8 cellular contexts compared by ENCODE assay signal in genomic region chr1:156659994-156660751, GRCh38. TPM values are rescaled to one million over a fixed set of nuclear protein-coding genes. Genes with fewer than 3 reads are reported as not detected.
DNase-seq lines count a peak whose midpoint lies in the region; ATAC-seq and TF ChIP-seq lines count a peak whose summit lies in the region.

No MANE protein-coding gene starts in this region.

- H3K36me3 ChIP-seq in right atrium auricular region (no peaks in the 10 kb centered on the region), rectal smooth muscle tissue (ENCODE audit: control insufficient read depth, insufficient read depth, low read length) (no peaks in the 10 kb centered on the region), vagina (no peaks in the 10 kb centered on the region)

- H3K9ac ChIP-seq in rectal smooth muscle tissue (ENCODE audit: low read length), result peak overlapping the region; percentile 19

- intact Hi-C loops in vagina (cut with DNase I), result loop anchor here (2.0 to 5.0 kb wide), 3 partner anchors 17 to 273 kb away; partner anchors contain the start of gene NES

- H3K27ac ChIP-seq in right atrium auricular region (peak overlapping the region; percentile 93 to 96), rectal smooth muscle tissue (ENCODE audit: low read depth, low read length) (peak overlapping the region; percentile 79), vagina (peak overlapping the region; percentile 85)

- H3K4me1 Mint-ChIP-seq in T-helper 17 cell, result peaks cover 41% of the 10 kb centered on the region

- H3K27me3 ChIP-seq in right atrium auricular region, result no peaks in the 10 kb centered on the region
- peaks cover 5% of the 10 kb centered on the region for H3K27me3 ChIP-seq in rectal smooth muscle tissue (ENCODE audit: control insufficient read depth, insufficient read depth, low read length)
- H3K27me3 ChIP-seq in vagina, result no peaks in the 10 kb centered on the region

- peak; percentile 75 for ATAC-seq in HG02798 (IDR thresholded peaks at IDR 0.05; ENCODE audit: poor library complexity, unreplicated experiment)
- ATAC-seq in T-helper 17 cell, result peak; percentile 90

- no peak for TF ChIP-seq POLR2A in vagina (IDR thresholded peaks at IDR 0.05)

- H3K4me3 ChIP-seq in GM08714 (ENCODE audit: low read length), result peak overlapping the region; percentile 71
- H3K4me3 ChIP-seq in right atrium auricular region, result peak overlapping the region; percentile 29 to 49
- peak overlapping the region; percentile 50 for H3K4me3 ChIP-seq in rectal smooth muscle tissue (ENCODE audit: low read length)
- peak overlapping the region in 1 of 2 donors; percentile 5 for H3K4me3 ChIP-seq in vagina

- H3K9me3 ChIP-seq in T-helper 17 cell (ENCODE audit: control insufficient read depth, low read length, poor library complexity, severe bottlenecking) (no peaks in the 10 kb centered on the region), right atrium auricular region (no peaks in the 10 kb centered on the region), vagina (no peaks in the 10 kb centered on the region)

- H3K27ac Mint-ChIP-seq in T-helper 17 cell, result peak overlapping the region; percentile 57

- TF ChIP-seq CTCF in right atrium auricular region (IDR thresholded peaks at IDR 0.05) (peak; percentile 99 to 100), vagina (IDR thresholded peaks at IDR 0.05) (peak; percentile 98 to 99 (median 99))

- H3K4me3 Mint-ChIP-seq in T-helper 17 cell, result peak overlapping the region; percentile 66

- peaks cover 31% of the 10 kb centered on the region for H3K27me3 Mint-ChIP-seq in T-helper 17 cell

- peaks cover 1% of the 10 kb centered on the region for H3K36me3 Mint-ChIP-seq in T-helper 17 cell (ENCODE audit: low read depth)

- DNase-seq in NCI-H1694 treated with DMSO at 0.1 percent for 48 hours (lab: John Stamatoyannopoulos, UW) (peak; percentile 97), T-helper 17 cell (peak; percentile 81 to 92 (median 86)), amygdala (lab: John Stamatoyannopoulos, UW) (peak; percentile 49 to 97 (median 85)), right atrium auricular region (ENCODE audit: low spot score) (peak; percentile 97), vagina (ENCODE audit: extremely low spot score in 2 of 2) (peak in 1 of 2 donors; percentile 97)

- peaks cover 0 to 88% of the 10 kb centered on the region in 2 donors for H3K4me1 ChIP-seq in right atrium auricular region
- H3K4me1 ChIP-seq in rectal smooth muscle tissue (ENCODE audit: control insufficient read depth, insufficient read depth, low read length), result peaks cover 47% of the 10 kb centered on the region
- H3K4me1 ChIP-seq in vagina, result peaks cover 69% of the 10 kb centered on the region

RNA-seq across cellular contexts. Expression of gene NES, which starts 17.0 kb away (rescaled TPM):
- total RNA-seq in T-helper 17 cell (not detected), right atrium auricular region (100 to 1,000 TPM; 134 to 173 TPM), vagina (16.0 TPM)

RNA-seq across cellular contexts. Expression of gene BCAN, which starts 18.3 kb away (rescaled TPM):
- not detected for total RNA-seq in T-helper 17 cell
- total RNA-seq in right atrium auricular region, result not detected
- total RNA-seq in vagina, result 2.0 TPM

RNA-seq across cellular contexts. Expression of gene HAPLN2, which starts 41.0 kb away (rescaled TPM):
- total RNA-seq in T-helper 17 cell, result under 1 TPM in 1 of 2 donors, not detected in 1; 0.35 TPM
- total RNA-seq in right atrium auricular region, result 1 to 10 TPM; 1.2 to 1.8 TPM
- total RNA-seq in vagina, result not detected

RNA-seq across cellular contexts. Expression of gene CRABP2, which starts 45.2 kb away (rescaled TPM):
- total RNA-seq in T-helper 17 cell (1 to 10 TPM; 1.5 to 4.5 TPM), right atrium auricular region (1 to 10 TPM in 1 of 2 donors, under 1 TPM in 1; 0.67 to 2.5 TPM), vagina (97.7 TPM)

RNA-seq across cellular contexts. Expression of gene GPATCH4, which starts 58.9 kb away (rescaled TPM):
- total RNA-seq in T-helper 17 cell (10 to 100 TPM; 39.2 to 39.6 TPM), right atrium auricular region (10 to 100 TPM; 12.7 to 14.3 TPM), vagina (25.8 TPM)

Comparison
In these comparisons a context has a peak if more than half of its experiments do, and no peak if none do; other contexts are left out.
1. RNA of gene NES, which starts 17.0 kb away (total RNA-seq): 134 to 173 TPM in right atrium auricular region and 16.0 TPM in vagina (single experiment); not detected in T-helper 17 cell; every median in the first group is over 10 times any median in the second.
2. Peak in every context shown above with its lines, with median percentiles within 50 percentile points of each other: H3K27ac ChIP-seq.